In genomic region chr1:156383023-156383422, GRCh38 we compare ENCODE assay signal across 8 cellular contexts. TPM values are rescaled to one million over a fixed set of nuclear protein-coding genes. Genes with fewer than 3 reads are reported as not detected.
DNase-seq lines count a peak whose midpoint lies in the region; ATAC-seq, FAIRE-seq and TF ChIP-seq lines count a peak whose summit lies in the region.

No MANE protein-coding gene starts in this region.

- H3K4me3 ChIP-seq in GM23338 (no peak overlapping the region), WI38 (ENCODE audit: low read depth, low read length) (no peak overlapping the region), mammary epithelial cell (replicated peaks in 1 of 3; ENCODE audit: insufficient read depth in 1 of 3, low read depth in 2 of 3, low read length in 3 of 3) (no peak overlapping the region), kidney (ENCODE audit: low read length in 2 of 2) (no peak overlapping the region)

- CTCF ChIA-PET in mammary epithelial cell (lab: Charles Lee; ENCODE audit: low non-redundant PET) = no interaction called here

- 40% methylated on average over 5 of the region's 9 CpGs for WGBS in mammary epithelial cell (ENCODE audit: low coverage, missing lambda C conversion rate)

- H3K27me3 ChIP-seq in GM23338 (ENCODE audit: insufficient read depth) (peaks cover 24% of the 10 kb centered on the region), mammary epithelial cell (ENCODE audit: insufficient read depth, low read length) (peaks cover 4% of the 10 kb centered on the region)

- H3K9me2 ChIP-seq in GM23338 (ENCODE audit: insufficient read depth) = no peaks in the 10 kb centered on the region

- no peaks in the 10 kb centered on the region for H3K9me3 Mint-ChIP-seq in GM23338

- H3K27ac ChIP-seq in GM23338 (ENCODE audit: low read depth) (no peak overlapping the region), mammary epithelial cell (ENCODE audit: insufficient read depth, low read depth, low read length) (no peak overlapping the region), kidney (ENCODE audit: low read depth in 2 of 2, low read length in 2 of 2) (no peak overlapping the region)

- peaks cover 16% of the 10 kb centered on the region for H3F3A ChIP-seq in GM23338 (replicated peaks; ENCODE audit: low read depth)

- H3K4me1 ChIP-seq in GM23338 (ENCODE audit: insufficient read depth) (peaks cover 13% of the 10 kb centered on the region), mammary epithelial cell (ENCODE audit: insufficient read depth, low read length) (no peaks in the 10 kb centered on the region), kidney (ENCODE audit: control insufficient read depth in 1 of 2, insufficient read depth in 1 of 2, low read depth in 1 of 2, low read length in 2 of 2) (peaks cover 0 to 4% of the 10 kb centered on the region in 2 donors)

- H2AFZ ChIP-seq in GM23338 (peak overlapping the region; percentile 63; the same call in 1 of the 2 replicates), mammary epithelial cell (ENCODE audit: low read depth, low read length) (no peak overlapping the region)

- H3K27ac Mint-ChIP-seq in GM23338 = no peak overlapping the region

- H3K79me2 ChIP-seq in GM23338 (replicated peaks; ENCODE audit: insufficient read depth) = no peaks in the 10 kb centered on the region
- H3K79me2 ChIP-seq in mammary epithelial cell (ENCODE audit: insufficient read depth, low read length) = no peaks in the 10 kb centered on the region

- H3K4me2 ChIP-seq in GM23338 (no peak overlapping the region), mammary epithelial cell (ENCODE audit: insufficient read depth, low read depth, low read length) (no peak overlapping the region)

- no peaks in the 10 kb centered on the region for H3K36me3 Mint-ChIP-seq in GM23338 (ENCODE audit: low read depth)

- peaks cover 16% of the 10 kb centered on the region for H3K4me1 Mint-ChIP-seq in GM23338

- no peaks in the 10 kb centered on the region for H3K9me3 ChIP-seq in mammary epithelial cell (replicated peaks; ENCODE audit: insufficient read depth, low read length)
- H3K9me3 ChIP-seq in kidney (ENCODE audit: control insufficient read depth in 1 of 2, low read length in 2 of 2) = no peaks in the 10 kb centered on the region

- H4K20me1 ChIP-seq in GM23338 (replicated peaks; ENCODE audit: insufficient read depth) (no peaks in the 10 kb centered on the region), mammary epithelial cell (ENCODE audit: insufficient read depth, low read length) (no peaks in the 10 kb centered on the region)

- H3K4me3 Mint-ChIP-seq in GM23338 = no peak overlapping the region

- DNase-seq in CD1c-positive myeloid dendritic cell (ENCODE audit: extremely low spot score) (peak; percentile 59), GM23338 (ENCODE audit: low spot score) (peak; percentile 94), NCI-H2107 (lab: John Stamatoyannopoulos, UW) (peak; percentile 29), mammary epithelial cell (peak; percentile 35), kidney (no peak)
- DNase-seq in stimulated activated CD4-positive, alpha-beta T cell treated with anti-CD3 and anti-CD28 coated beads, Interleukin-4, amount 100 ng/mL, for 1 hour = peak; percentile 65

- dilution Hi-C loops in mammary epithelial cell (cut with HindIII; ENCODE audit: low sequenced_read_pairs) = loop anchor here (5.0 kb wide), 1 partner anchor 71 kb away; no protein-coding TSS in a partner anchor

- no TSS peak for BruUV-seq in mammary epithelial cell (replicated peaks; lab: Mats Ljungman, UMichigan)

- H3K9ac ChIP-seq in mammary epithelial cell (ENCODE audit: insufficient read depth, low read length) (no peak overlapping the region), kidney (ENCODE audit: low read length in 2 of 2) (no peak overlapping the region)

- ATAC-seq in GM23338 = peak; percentile 95
- ATAC-seq in HG03571 (IDR thresholded peaks at IDR 0.05; ENCODE audit: unreplicated experiment) = no peak

- intact Hi-C loops in mammary epithelial cell (cut with micrococcal nuclease) = loop anchor here (1.0 to 5.0 kb wide), 3 partner anchors 199 to 291 kb away; no protein-coding TSS in a partner anchor
- intact Hi-C loops in kidney (cut with DNase I) = loop anchor here (5.0 kb wide), 1 partner anchor 64 kb away; no protein-coding TSS in a partner anchor

- no peak for FAIRE-seq in kidney (lab: Jason Lieb, UNC)

- TF ChIP-seq CTCF in GM23338 (conservative IDR thresholded peaks at IDR 0.05; ENCODE audit: low read depth in 2 of 2) (peak; percentile 84 to 99), WI38 (IDR thresholded peaks at IDR 0.05; ENCODE audit: low read depth, low read length) (peak; percentile 95), mammary epithelial cell (conservative IDR thresholded peaks at IDR 0.05 in 1 of 2, IDR thresholded peaks at IDR 0.05 in 1 of 2; ENCODE audit: extremely low read depth in 1 of 2, insufficient read depth in 1 of 2, low read depth in 1 of 2, low read length in 2 of 2) (peak; percentile 87 to 93), kidney (IDR thresholded peaks at IDR 0.05; ENCODE audit: borderline replicate concordance, extremely low read depth, insufficient read depth) (peak; percentile 72)

- H3K36me3 ChIP-seq in GM23338 (ENCODE audit: insufficient read depth) (no peaks in the 10 kb centered on the region), mammary epithelial cell (ENCODE audit: insufficient read depth, low read length) (no peaks in the 10 kb centered on the region), kidney (ENCODE audit: control insufficient read depth in 1 of 2, insufficient read depth in 2 of 2, low read length in 2 of 2) (no peaks in the 10 kb centered on the region)

- H3K27me3 Mint-ChIP-seq in GM23338 (ENCODE audit: insufficient read depth, low read depth, poor library complexity) = peaks cover 39% of the 10 kb centered on the region

- in situ Hi-C loops in mammary epithelial cell (cut with MboI; ENCODE audit: low sequenced_read_pairs in 2 of 2) = loop anchor here in 1 of 2 donors (5.0 kb wide), 1 partner anchor 59 kb away; no protein-coding TSS in a partner anchor

TF ChIP-seq in GM23338, 12 proteins besides CTCF, POLR2A, EP300 and RAD21:
- no peak for TF ChIP-seq CREB1 (CRISPR knock-in tag; IDR thresholded peaks at IDR 0.05; ENCODE audit: low read depth)
- no peak for TF ChIP-seq ZNF331 (CRISPR knock-in tag; IDR thresholded peaks at IDR 0.05; ENCODE audit: low read depth)

RNA-seq across cellular contexts. Expression of gene RHBG, which starts 14.0 kb away (rescaled TPM):
- 1.6 and 1.7 TPM in 2 replicates for total RNA-seq in GM23338 (2014; rRNA removed; shearing (Covaris generic))
- polyA plus RNA-seq in GM23338 (2016; fragmentation: Nextera tagmentation; extraction: Ambion mirVana) = 1.2 and 2.1 TPM in 2 replicates
- total RNA-seq in mammary epithelial cell = not detected
- not detected for polyA plus RNA-seq in mammary epithelial cell
- polyA minus RNA-seq in mammary epithelial cell = not detected
- 4.2 TPM for total RNA-seq in kidney
- polyA plus RNA-seq in kidney (ENCODE audit: insufficient read depth, low read depth, low replicate concordance) = 61.9 TPM

RNA-seq across cellular contexts. Expression of gene TSACC, which starts 44.7 kb away (rescaled TPM):
- total RNA-seq in GM23338 (2014; rRNA removed; shearing (Covaris generic)) = 0.66 and 2.5 TPM in 2 replicates
- polyA plus RNA-seq in GM23338 (2016; fragmentation: Nextera tagmentation; extraction: Ambion mirVana) (9.3 and 9.8 TPM in 2 replicates), mammary epithelial cell (1.1 TPM), kidney (ENCODE audit: insufficient read depth, low read depth, low replicate concordance) (1.1 TPM)
- total RNA-seq in mammary epithelial cell (not detected), kidney (not detected)
- polyA minus RNA-seq in mammary epithelial cell = not detected

RNA-seq across cellular contexts. Expression of gene CCT3, which starts 44.9 kb away (rescaled TPM):
- 526 and 618 TPM in 2 replicates for total RNA-seq in GM23338 (2014; rRNA removed; shearing (Covaris generic))
- polyA plus RNA-seq in GM23338 (2016; fragmentation: Nextera tagmentation; extraction: Ambion mirVana) (405 and 410 TPM in 2 replicates), mammary epithelial cell (461 TPM), kidney (ENCODE audit: insufficient read depth, low read depth, low replicate concordance) (181 TPM)
- total RNA-seq in mammary epithelial cell (100 to 1,000 TPM; 323 to 345 TPM), kidney (149 TPM)
- 434 TPM for polyA minus RNA-seq in mammary epithelial cell
